2 cellular contexts compared by ENCODE assay signal in genomic region chr19:923551-924211, GRCh38.
TF ChIP-seq lines count a peak whose summit lies in the region.

No MANE protein-coding gene starts in this region.

TF ChIP-seq in IMR-90, 13 proteins besides CTCF, POLR2A, EP300 and RAD21:
- TF ChIP-seq CEBPB (IDR thresholded peaks at IDR 0.05; ENCODE audit: low read depth, low read length) (no peak), RCOR1 (IDR thresholded peaks at IDR 0.05; ENCODE audit: insufficient replicate concordance, low read length) (no peak), MAFK (IDR thresholded peaks at IDR 0.05; ENCODE audit: low read depth, low read length) (no peak), SMC3 (IDR thresholded peaks at IDR 0.05; ENCODE audit: low read depth, low read length) (no peak), CHD1 (IDR thresholded peaks at IDR 0.05; ENCODE audit: low read depth, low read length) (no peak), MAZ (IDR thresholded peaks at IDR 0.05; ENCODE audit: borderline replicate concordance, low read depth, low read length) (no peak), FOS (IDR thresholded peaks at IDR 0.05; ENCODE audit: low read depth, low read length) (no peak), NFE2L2 (IDR thresholded peaks at IDR 0.05; ENCODE audit: low read depth, low read length) (no peak), RFX5 (IDR thresholded peaks at IDR 0.05; ENCODE audit: low read depth, low read length) (no peak), MXI1 (IDR thresholded peaks at IDR 0.05; ENCODE audit: borderline replicate concordance, low read depth, low read length) (no peak), BHLHE40 (IDR thresholded peaks at IDR 0.05; ENCODE audit: low read depth, low read length) (no peak)
- TF ChIP-seq, protein P1, sequence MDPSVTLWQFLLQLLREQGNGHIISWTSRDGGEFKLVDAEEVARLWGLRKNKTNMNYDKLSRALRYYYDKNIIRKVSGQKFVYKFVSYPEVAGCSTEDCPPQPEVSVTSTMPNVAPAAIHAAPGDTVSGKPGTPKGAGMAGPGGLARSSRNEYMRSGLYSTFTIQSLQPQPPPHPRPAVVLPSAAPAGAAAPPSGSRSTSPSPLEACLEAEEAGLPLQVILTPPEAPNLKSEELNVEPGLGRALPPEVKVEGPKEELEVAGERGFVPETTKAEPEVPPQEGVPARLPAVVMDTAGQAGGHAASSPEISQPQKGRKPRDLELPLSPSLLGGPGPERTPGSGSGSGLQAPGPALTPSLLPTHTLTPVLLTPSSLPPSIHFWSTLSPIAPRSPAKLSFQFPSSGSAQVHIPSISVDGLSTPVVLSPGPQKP (IDR thresholded peaks at IDR 0.05; ENCODE audit: borderline replicate concordance, low read depth, low read length) = no peak
- TF ChIP-seq, protein P2, sequence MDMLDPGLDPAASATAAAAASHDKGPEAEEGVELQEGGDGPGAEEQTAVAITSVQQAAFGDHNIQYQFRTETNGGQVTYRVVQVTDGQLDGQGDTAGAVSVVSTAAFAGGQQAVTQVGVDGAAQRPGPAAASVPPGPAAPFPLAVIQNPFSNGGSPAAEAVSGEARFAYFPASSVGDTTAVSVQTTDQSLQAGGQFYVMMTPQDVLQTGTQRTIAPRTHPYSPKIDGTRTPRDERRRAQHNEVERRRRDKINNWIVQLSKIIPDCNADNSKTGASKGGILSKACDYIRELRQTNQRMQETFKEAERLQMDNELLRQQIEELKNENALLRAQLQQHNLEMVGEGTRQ (IDR thresholded peaks at IDR 0.05; ENCODE audit: low read depth, low read length) = no peak
TF ChIP-seq in IMR-90: peak in this region for 0.

TF ChIP-seq in K562, 482 proteins besides CTCF, POLR2A, EP300 and RAD21 (continues in another document):
- TF ChIP-seq VEZF1 (CRISPR knock-in tag; IDR thresholded peaks at IDR 0.05) = no peak
- no peak for TF ChIP-seq HLTF (IDR thresholded peaks at IDR 0.05)
- TF ChIP-seq NFXL1 (CRISPR knock-in tag; IDR thresholded peaks at IDR 0.05) = no peak
- TF ChIP-seq MXD1 (CRISPR knock-in tag; IDR thresholded peaks at IDR 0.05; ENCODE audit: borderline replicate concordance, poor library complexity, severe bottlenecking) = no peak
- TF ChIP-seq SETDB1 (IDR thresholded peaks at IDR 0.05; ENCODE audit: low read length) = no peak
- 0 out of 2 replicates have a peak, but pooled peaks have one; percentile 9 for TF ChIP-seq ZNF121 (CRISPR knock-in tag; conservative IDR thresholded peaks at IDR 0.05)
- peak; percentile 68 for TF ChIP-seq SMARCA5 (IDR thresholded peaks at IDR 0.05)
- TF ChIP-seq ZNF780A (CRISPR knock-in tag; IDR thresholded peaks at IDR 0.05) = no peak
- TF ChIP-seq FOXP1 (CRISPR knock-in tag; IDR thresholded peaks at IDR 0.05) = no peak
- no peak for TF ChIP-seq ZNF445 (CRISPR knock-in tag; IDR thresholded peaks at IDR 0.05; ENCODE audit: low read depth)
- TF ChIP-seq, protein P3, sequence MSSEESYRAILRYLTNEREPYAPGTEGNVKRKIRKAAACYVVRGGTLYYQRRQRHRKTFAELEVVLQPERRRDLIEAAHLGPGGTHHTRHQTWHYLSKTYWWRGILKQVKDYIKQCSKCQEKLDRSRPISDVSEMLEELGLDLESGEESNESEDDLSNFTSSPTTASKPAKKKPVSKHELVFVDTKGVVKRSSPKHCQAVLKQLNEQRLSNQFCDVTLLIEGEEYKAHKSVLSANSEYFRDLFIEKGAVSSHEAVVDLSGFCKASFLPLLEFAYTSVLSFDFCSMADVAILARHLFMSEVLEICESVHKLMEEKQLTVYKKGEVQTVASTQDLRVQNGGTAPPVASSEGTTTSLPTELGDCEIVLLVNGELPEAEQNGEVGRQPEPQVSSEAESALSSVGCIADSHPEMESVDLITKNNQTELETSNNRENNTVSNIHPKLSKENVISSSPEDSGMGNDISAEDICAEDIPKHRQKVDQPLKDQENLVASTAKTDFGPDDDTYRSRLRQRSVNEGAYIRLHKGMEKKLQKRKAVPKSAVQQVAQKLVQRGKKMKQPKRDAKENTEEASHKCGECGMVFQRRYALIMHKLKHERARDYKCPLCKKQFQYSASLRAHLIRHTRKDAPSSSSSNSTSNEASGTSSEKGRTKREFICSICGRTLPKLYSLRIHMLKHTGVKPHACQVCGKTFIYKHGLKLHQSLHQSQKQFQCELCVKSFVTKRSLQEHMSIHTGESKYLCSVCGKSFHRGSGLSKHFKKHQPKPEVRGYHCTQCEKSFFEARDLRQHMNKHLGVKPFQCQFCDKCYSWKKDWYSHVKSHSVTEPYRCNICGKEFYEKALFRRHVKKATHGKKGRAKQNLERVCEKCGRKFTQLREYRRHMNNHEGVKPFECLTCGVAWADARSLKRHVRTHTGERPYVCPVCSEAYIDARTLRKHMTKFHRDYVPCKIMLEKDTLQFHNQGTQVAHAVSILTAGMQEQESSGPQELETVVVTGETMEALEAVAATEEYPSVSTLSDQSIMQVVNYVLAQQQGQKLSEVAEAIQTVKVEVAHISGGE (CRISPR knock-in tag; IDR thresholded peaks at IDR 0.05) = no peak
- TF ChIP-seq ADNP (tag; IDR thresholded peaks at IDR 0.05) = no peak; the same call in 1 of the 2 replicates
- no peak for TF ChIP-seq POLR3A (IDR thresholded peaks at IDR 0.05; ENCODE audit: borderline replicate concordance, extremely low read depth, insufficient read depth, insufficient read length)
- TF ChIP-seq CBX1 (IDR thresholded peaks at IDR 0.05; ENCODE audit: low read depth) = peak; percentile 51; the same call in 1 of the 2 replicates
- peak; percentile 29; the same call in 1 of the 2 replicates for TF ChIP-seq HDAC2 (IDR thresholded peaks at IDR 0.05)
- no peak for TF ChIP-seq SIN3B (IDR thresholded peaks at IDR 0.05; ENCODE audit: low read depth)
- TF ChIP-seq, protein P4, sequence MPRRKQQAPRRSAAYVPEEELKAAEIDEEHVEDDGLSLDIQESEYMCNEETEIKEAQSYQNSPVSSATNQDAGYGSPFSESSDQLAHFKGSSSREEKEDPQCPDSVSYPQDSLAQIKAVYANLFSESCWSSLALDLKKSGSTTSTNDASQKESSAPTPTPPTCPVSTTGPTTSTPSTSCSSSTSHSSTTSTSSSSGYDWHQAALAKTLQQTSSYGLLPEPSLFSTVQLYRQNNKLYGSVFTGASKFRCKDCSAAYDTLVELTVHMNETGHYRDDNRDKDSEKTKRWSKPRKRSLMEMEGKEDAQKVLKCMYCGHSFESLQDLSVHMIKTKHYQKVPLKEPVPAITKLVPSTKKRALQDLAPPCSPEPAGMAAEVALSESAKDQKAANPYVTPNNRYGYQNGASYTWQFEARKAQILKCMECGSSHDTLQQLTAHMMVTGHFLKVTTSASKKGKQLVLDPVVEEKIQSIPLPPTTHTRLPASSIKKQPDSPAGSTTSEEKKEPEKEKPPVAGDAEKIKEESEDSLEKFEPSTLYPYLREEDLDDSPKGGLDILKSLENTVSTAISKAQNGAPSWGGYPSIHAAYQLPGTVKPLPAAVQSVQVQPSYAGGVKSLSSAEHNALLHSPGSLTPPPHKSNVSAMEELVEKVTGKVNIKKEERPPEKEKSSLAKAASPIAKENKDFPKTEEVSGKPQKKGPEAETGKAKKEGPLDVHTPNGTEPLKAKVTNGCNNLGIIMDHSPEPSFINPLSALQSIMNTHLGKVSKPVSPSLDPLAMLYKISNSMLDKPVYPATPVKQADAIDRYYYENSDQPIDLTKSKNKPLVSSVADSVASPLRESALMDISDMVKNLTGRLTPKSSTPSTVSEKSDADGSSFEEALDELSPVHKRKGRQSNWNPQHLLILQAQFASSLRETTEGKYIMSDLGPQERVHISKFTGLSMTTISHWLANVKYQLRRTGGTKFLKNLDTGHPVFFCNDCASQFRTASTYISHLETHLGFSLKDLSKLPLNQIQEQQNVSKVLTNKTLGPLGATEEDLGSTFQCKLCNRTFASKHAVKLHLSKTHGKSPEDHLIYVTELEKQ (CRISPR knock-in tag; IDR thresholded peaks at IDR 0.05) = no peak
- TF ChIP-seq PRMT5 (CRISPR knock-in tag; IDR thresholded peaks at IDR 0.05) = no peak
- no peak for TF ChIP-seq ZNF764 (CRISPR knock-in tag; IDR thresholded peaks at IDR 0.05; ENCODE audit: low read depth)
- TF ChIP-seq, protein P5, sequence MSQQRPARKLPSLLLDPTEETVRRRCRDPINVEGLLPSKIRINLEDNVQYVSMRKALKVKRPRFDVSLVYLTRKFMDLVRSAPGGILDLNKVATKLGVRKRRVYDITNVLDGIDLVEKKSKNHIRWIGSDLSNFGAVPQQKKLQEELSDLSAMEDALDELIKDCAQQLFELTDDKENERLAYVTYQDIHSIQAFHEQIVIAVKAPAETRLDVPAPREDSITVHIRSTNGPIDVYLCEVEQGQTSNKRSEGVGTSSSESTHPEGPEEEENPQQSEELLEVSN (IDR thresholded peaks at IDR 0.05; ENCODE audit: borderline replicate concordance in 1 of 2, extremely low read depth in 1 of 2, insufficient read depth in 1 of 2, insufficient read length in 1 of 2, low read depth in 1 of 2, low read length in 1 of 2, poor library complexity in 1 of 2, severe bottlenecking in 1 of 2) = no peak
- TF ChIP-seq, protein P6, sequence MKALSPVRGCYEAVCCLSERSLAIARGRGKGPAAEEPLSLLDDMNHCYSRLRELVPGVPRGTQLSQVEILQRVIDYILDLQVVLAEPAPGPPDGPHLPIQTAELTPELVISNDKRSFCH (CRISPR knock-in tag; IDR thresholded peaks at IDR 0.05) = no peak
- TF ChIP-seq, protein P6 (tag; IDR thresholded peaks at IDR 0.05) = no peak
- no peak for TF ChIP-seq ZNF408 (CRISPR knock-in tag; IDR thresholded peaks at IDR 0.05; ENCODE audit: low read depth)
- TF ChIP-seq KDM1A (IDR thresholded peaks at IDR 0.05) = peak; percentile 63 to 82
- no peak for TF ChIP-seq HDAC8 (tag; IDR thresholded peaks at IDR 0.05)
- no peak for TF ChIP-seq TCF3 (CRISPR knock-in tag; IDR thresholded peaks at IDR 0.05)
- TF ChIP-seq CSDE1 (IDR thresholded peaks at IDR 0.05) = no peak
- no peak for TF ChIP-seq FOXJ2 (tag; IDR thresholded peaks at IDR 0.05)
- 0 out of 2 replicates have a peak, but pooled peaks have one; percentile 25 for TF ChIP-seq ZNF232 (CRISPR knock-in tag; IDR thresholded peaks at IDR 0.05)
- TF ChIP-seq KAT7 (CRISPR knock-in tag; IDR thresholded peaks at IDR 0.05; ENCODE audit: borderline replicate concordance) = no peak
- TF ChIP-seq, protein P7, sequence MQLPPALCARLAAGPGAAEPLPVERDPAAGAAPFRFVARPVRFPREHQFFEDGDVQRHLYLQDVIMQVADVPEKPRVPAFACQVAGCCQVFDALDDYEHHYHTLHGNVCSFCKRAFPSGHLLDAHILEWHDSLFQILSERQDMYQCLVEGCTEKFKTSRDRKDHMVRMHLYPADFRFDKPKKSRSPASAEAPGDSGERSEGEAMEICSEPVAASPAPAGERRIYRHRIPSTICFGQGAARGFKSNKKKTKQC (CRISPR knock-in tag; IDR thresholded peaks at IDR 0.05) = no peak
